Comparison of ENCODE assay signal across 11 cellular contexts in genomic region chr9:16213781-16214515, GRCh38.
A peak's percentile ranks its signal among the peaks of the same experiment; 100 is the strongest.
DNase-seq lines count a peak whose midpoint lies in the region; ATAC-seq and TF ChIP-seq lines count a peak whose summit lies in the region.
"Had no signal": no experiment of that assay in that cellular context is flagged by ENCODE, and none has a peak within 500 bp of the region (broad histone marks: within the 10 kb centered on the region; RNA-seq: fewer than 3 reads in every experiment).

No MANE protein-coding gene starts in this region.

- TF ChIP-seq CTCF in fibroblast of the aortic adventitia (IDR thresholded peaks at IDR 0.05; ENCODE audit: insufficient read depth, low read length) (no peak), osteocyte (IDR thresholded peaks at IDR 0.05) (no peak)
- no peak for TF ChIP-seq CTCF in CD4-positive, alpha-beta T cell (IDR thresholded peaks at IDR 0.05)

- DNase-seq in AG08396 (ENCODE audit: low spot score), result peak; percentile 86
- DNase-seq in SHP77 treated with DMSO at 0.1 percent for 48 hours (lab: John Stamatoyannopoulos, UW), result peak; percentile 11
- peak; percentile 99 for DNase-seq in fibroblast of the aortic adventitia (ENCODE audit: low read depth)
- DNase-seq in osteocyte (ENCODE audit: extremely low spot score, unreplicated experiment), result no peak
- no peak for DNase-seq in CD4-positive, alpha-beta T cell
- no peak for DNase-seq in activated CD8-positive, alpha-beta T cell treated with anti-CD3 and anti-CD28 coated beads, Interleukin-2, amount 10 ng/mL, durations not matched to agents 7 days and 5 days
- DNase-seq: activated CD4-positive, alpha-beta T cell treated with anti-CD3 and anti-CD28 coated beads for 48 hours; central memory CD4-positive, alpha-beta T cell had no signal

- peak overlapping the region; percentile 93 for H3K27ac Mint-ChIP-seq in osteocyte (ENCODE audit: unreplicated experiment)
- H3K27ac Mint-ChIP-seq in CD4-positive, alpha-beta T cell, result no peak overlapping the region
- H3K27ac Mint-ChIP-seq in activated CD8-positive, alpha-beta T cell treated with anti-CD3 and anti-CD28 coated beads, Interleukin-2, amount 10 ng/mL, durations not matched to agents 7 days and 5 days, result no peak overlapping the region
- H3K27ac Mint-ChIP-seq: IgD-negative memory B cell had no signal

- H3K36me3 Mint-ChIP-seq in osteocyte (ENCODE audit: unreplicated experiment), result peaks cover 8% of the 10 kb centered on the region
- H3K36me3 Mint-ChIP-seq in CD4-positive, alpha-beta T cell (ENCODE audit: low read depth), result no peaks in the 10 kb centered on the region
- no peaks in the 10 kb centered on the region for H3K36me3 Mint-ChIP-seq in activated CD8-positive, alpha-beta T cell treated with anti-CD3 and anti-CD28 coated beads, Interleukin-2, amount 10 ng/mL, durations not matched to agents 7 days and 5 days (ENCODE audit: low read depth)

- peaks cover 14% of the 10 kb centered on the region for H3K9me3 Mint-ChIP-seq in osteocyte (ENCODE audit: unreplicated experiment)
- peaks cover 2% of the 10 kb centered on the region for H3K9me3 Mint-ChIP-seq in CD4-positive, alpha-beta T cell
- H3K9me3 Mint-ChIP-seq in activated CD8-positive, alpha-beta T cell treated with anti-CD3 and anti-CD28 coated beads, Interleukin-2, amount 10 ng/mL, durations not matched to agents 7 days and 5 days (ENCODE audit: insufficient read depth), result no peaks in the 10 kb centered on the region

- no peaks in the 10 kb centered on the region for H3K27me3 Mint-ChIP-seq in osteocyte (ENCODE audit: unreplicated experiment)
- H3K27me3 Mint-ChIP-seq in CD4-positive, alpha-beta T cell, result no peaks in the 10 kb centered on the region
- H3K27me3 Mint-ChIP-seq in activated CD8-positive, alpha-beta T cell treated with anti-CD3 and anti-CD28 coated beads, Interleukin-2, amount 10 ng/mL, durations not matched to agents 7 days and 5 days (ENCODE audit: low read depth), result no peaks in the 10 kb centered on the region
- H3K27me3 Mint-ChIP-seq: IgD-negative memory B cell had no signal

- POLR2A ChIA-PET in CD4-positive, alpha-beta T cell (lab: Charles Lee), result no interaction called here
- POLR2A ChIA-PET in activated CD8-positive, alpha-beta T cell treated with anti-CD3 and anti-CD28 coated beads, Interleukin-2, amount 10 ng/mL, durations not matched to agents 7 days and 5 days (lab: Charles Lee), result no interaction called here

- H3K27me3 ChIP-seq in CD4-positive, alpha-beta T cell (ENCODE audit: control insufficient read depth, insufficient read depth, low read length), result peaks cover 3% of the 10 kb centered on the region

- intact Hi-C loops in CD4-positive, alpha-beta T cell (cut with DNase I, micrococcal nuclease), result no loop called here

- no peak for ATAC-seq in CD4-positive, alpha-beta T cell (ENCODE audit: poor library complexity)
- ATAC-seq in HG02759 (IDR thresholded peaks at IDR 0.05; ENCODE audit: unreplicated experiment) (no peak), HG02981 (IDR thresholded peaks at IDR 0.05; ENCODE audit: unreplicated experiment) (no peak)
- no peak for ATAC-seq in activated CD8-positive, alpha-beta T cell treated with anti-CD3 and anti-CD28 coated beads, Interleukin-2, amount 10 ng/mL, durations not matched to agents 7 days and 5 days

- H3K27ac ChIP-seq in CD4-positive, alpha-beta T cell (ENCODE audit: low read depth, low read length), result no peak overlapping the region

- H3K4me3 Mint-ChIP-seq in osteocyte (ENCODE audit: unreplicated experiment), result peak overlapping the region; percentile 19
- no peak overlapping the region for H3K4me3 Mint-ChIP-seq in CD4-positive, alpha-beta T cell
- H3K4me3 Mint-ChIP-seq in activated CD8-positive, alpha-beta T cell treated with anti-CD3 and anti-CD28 coated beads, Interleukin-2, amount 10 ng/mL, durations not matched to agents 7 days and 5 days, result no peak overlapping the region
- H3K4me3 Mint-ChIP-seq: IgD-negative memory B cell had no signal

- H3K9me3 ChIP-seq in CD4-positive, alpha-beta T cell (ENCODE audit: control insufficient read depth, low read length), result no peaks in the 10 kb centered on the region

- CTCF ChIA-PET in CD4-positive, alpha-beta T cell (lab: Charles Lee), result no interaction called here
- CTCF ChIA-PET in activated CD8-positive, alpha-beta T cell treated with anti-CD3 and anti-CD28 coated beads, Interleukin-2, amount 10 ng/mL, durations not matched to agents 7 days and 5 days (lab: Charles Lee), result no interaction called here

- peaks cover 44% of the 10 kb centered on the region for H3K4me1 Mint-ChIP-seq in osteocyte (ENCODE audit: unreplicated experiment)
- no peaks in the 10 kb centered on the region for H3K4me1 Mint-ChIP-seq in CD4-positive, alpha-beta T cell (ENCODE audit: low read depth)
- no peaks in the 10 kb centered on the region for H3K4me1 Mint-ChIP-seq in activated CD8-positive, alpha-beta T cell treated with anti-CD3 and anti-CD28 coated beads, Interleukin-2, amount 10 ng/mL, durations not matched to agents 7 days and 5 days (ENCODE audit: low read depth)
- H3K4me1 Mint-ChIP-seq: IgD-negative memory B cell had no signal

- H3K4me3 ChIP-seq in fibroblast of the aortic adventitia (ENCODE audit: low read depth, low read length), result no peak overlapping the region

Comparison
In these comparisons a context has a peak if more than half of its experiments do, and no peak if none do; other contexts are left out.
1. DNase-seq: peak in AG08396 (single experiment), SHP77 treated with DMSO at 0.1 percent for 48 hours (single experiment) and fibroblast of the aortic adventitia (single experiment); none in osteocyte (single experiment), CD4-positive, alpha-beta T cell (0 of 10) and activated CD8-positive, alpha-beta T cell treated with anti-CD3 and anti-CD28 coated beads, Interleukin-2, amount 10 ng/mL, durations not matched to agents 7 days and 5 days (single experiment).